ENCODE assay signal across 10 cellular contexts in genomic region chr5:72427488-72428437, GRCh38.
DNase-seq lines count a peak whose midpoint lies in the region; TF ChIP-seq lines count a peak whose summit lies in the region.
"Had no signal": no experiment of that assay in that cellular context is flagged by ENCODE, and none has a peak within 500 bp of the region (broad histone marks: within the 10 kb centered on the region; RNA-seq: fewer than 3 reads in every experiment).

No MANE protein-coding gene starts in this region.

- no peak overlapping the region for H2BK20ac ChIP-seq in H9 (ENCODE audit: low read depth, low read length, poor library complexity, severe bottlenecking)

- H3K56ac ChIP-seq in H9 (ENCODE audit: insufficient read length, low read depth, low read length), result no peak overlapping the region

- no peaks in the 10 kb centered on the region for H3K36me3 Mint-ChIP-seq in H9 (ENCODE audit: insufficient read depth in 1 of 3, low read depth in 3 of 3)

- H3K4ac ChIP-seq in H9 (ENCODE audit: low read depth, low read length), result no peak overlapping the region

- H3K23ac ChIP-seq in H9 (ENCODE audit: insufficient read length, low read depth, low read length), result no peak overlapping the region

- no peaks in the 10 kb centered on the region for H3K36me3 ChIP-seq in transverse colon

- no peak overlapping the region for H3K9ac ChIP-seq in H9 (ENCODE audit: extremely low read depth, insufficient read length, low read length)

- TF ChIP-seq POLR2A in transverse colon (IDR thresholded peaks at IDR 0.05), result no peak

- no peaks in the 10 kb centered on the region for H3K79me2 ChIP-seq in H9 (ENCODE audit: insufficient read depth, low read length)

- TF ChIP-seq EP300 in transverse colon (IDR thresholded peaks at IDR 0.05; ENCODE audit: low read depth), result no peak

- DNase-seq in H9, result peak; percentile 43
- DNase-seq in choroid plexus epithelial cell (ENCODE audit: low read depth), result peak; percentile 90
- DNase-seq in kidney glomerular epithelial cell (lab: John Stamatoyannopoulos, UW), result peak; percentile 73
- DNase-seq in transverse colon, result no peak
- DNase-seq in activated CD8-positive, alpha-beta memory T cell treated with anti-CD3 and anti-CD28 coated beads, Interleukin-2, amount 50 U/mL, for 4 hours, result no peak
- DNase-seq in HEK293T (ENCODE audit: extremely low spot score), result no peak
- no peak for DNase-seq in posterior vena cava (ENCODE audit: low spot score)
- DNase-seq: GF-D8 had no signal

- no peak overlapping the region for H3T11ph ChIP-seq in H9 (ENCODE audit: low read length)

- no peak overlapping the region for H2BK12ac ChIP-seq in H9 (ENCODE audit: insufficient read length, low read depth, low read length)

- no peaks in the 10 kb centered on the region for H3K4me1 ChIP-seq in H9 (ENCODE audit: insufficient read depth, low read length)
- H3K4me1 ChIP-seq in transverse colon, result peaks cover 0 to 10% (median 3%) of the 10 kb centered on the region in 4 donors

- no peak overlapping the region for H3K27ac Mint-ChIP-seq in H9
- H3K27ac Mint-ChIP-seq: activated T-helper 1 cell treated with anti-CD3 and anti-CD28 coated beads, Interleukin-12 subunit alpha, Interleukin-12 subunit beta, Interleukin-2, Interleukin-4 antibody, amounts not matched to agents 30 ng/mL and 10 ng/mL and 1 ng/mL, durations not matched to agents 14 hours and 24 hours and 36 hours; progenitor cell of endocrine pancreas had no signal

- intact Hi-C loops in transverse colon (cut with DNase I; ENCODE audit: low total_unique reads) (no loop called here), posterior vena cava (cut with DNase I) (no loop called here)

- no peaks in the 10 kb centered on the region for H3K23me2 ChIP-seq in H9 (ENCODE audit: insufficient read length, low read depth, low read length, poor library complexity, severe bottlenecking)

- H3K4me3 ChIP-seq in choroid plexus epithelial cell (ENCODE audit: low read depth, low read length) (no peak overlapping the region), transverse colon (no peak overlapping the region)

- TF ChIP-seq CTCF in H9 (conservative IDR thresholded peaks at IDR 0.05), result no peak
- TF ChIP-seq CTCF in choroid plexus epithelial cell (conservative IDR thresholded peaks at IDR 0.05; ENCODE audit: low read depth, low read length), result no peak
- no peak for TF ChIP-seq CTCF in transverse colon (IDR thresholded peaks at IDR 0.05)

- no peak overlapping the region for H2AFZ ChIP-seq in H9 (ENCODE audit: low read length)

- no peak overlapping the region for H3K4me3 Mint-ChIP-seq in H9
- H3K4me3 Mint-ChIP-seq: activated T-helper 1 cell treated with anti-CD3 and anti-CD28 coated beads, Interleukin-12 subunit alpha, Interleukin-12 subunit beta, Interleukin-2, Interleukin-4 antibody, amounts not matched to agents 30 ng/mL and 10 ng/mL and 1 ng/mL, durations not matched to agents 14 hours and 24 hours and 36 hours had no signal

- H2BK120ac ChIP-seq in H9 (ENCODE audit: low read depth, low read length, poor library complexity, severe bottlenecking), result no peak overlapping the region

- no peaks in the 10 kb centered on the region for H3K9me3 Mint-ChIP-seq in H9
- H3K9me3 Mint-ChIP-seq: activated T-helper 1 cell treated with anti-CD3 and anti-CD28 coated beads, Interleukin-12 subunit alpha, Interleukin-12 subunit beta, Interleukin-2, Interleukin-4 antibody, amounts not matched to agents 30 ng/mL and 10 ng/mL and 1 ng/mL, durations not matched to agents 14 hours and 24 hours and 36 hours had no signal

- no peak overlapping the region for H2BK15ac ChIP-seq in H9 (ENCODE audit: low read depth, low read length)

- in situ Hi-C loops in transverse colon (cut with MboI; ENCODE audit: low pct_ligation_motif_present in 1 of 4, low pct_unique_long_range_greater_than_20kb in 1 of 4, low sequenced_read_pairs in 3 of 4), result no loop called here

- no peak overlapping the region for H3K27ac ChIP-seq in H9 (ENCODE audit: insufficient read length, low read depth, low read length)
- H3K27ac ChIP-seq in transverse colon, result peak overlapping the region in 3 of 4 donors; percentile 5 to 46 (median 11)

- H3K4me1 Mint-ChIP-seq in H9, result peaks cover 0 to 4% of the 10 kb centered on the region in 2 experiments; a peak in 1 of 4 replicates

- H3K4me2 ChIP-seq in H9 (ENCODE audit: insufficient read depth, insufficient read length, low read length), result no peak overlapping the region

- no peak overlapping the region for H4K5ac ChIP-seq in H9 (ENCODE audit: insufficient read length, low read depth, low read length)

- no peaks in the 10 kb centered on the region for H4K20me1 ChIP-seq in H9 (ENCODE audit: control insufficient read depth, insufficient read depth, insufficient read length)

- H3K14ac ChIP-seq in H9 (ENCODE audit: insufficient read depth, low read length), result no peak overlapping the region

- peaks cover 1% of the 10 kb centered on the region for H3K27me3 Mint-ChIP-seq in H9 (ENCODE audit: low read depth)
- H3K27me3 Mint-ChIP-seq: progenitor cell of endocrine pancreas had no signal

- no peaks in the 10 kb centered on the region for H3K79me1 ChIP-seq in H9 (ENCODE audit: insufficient read depth, low read depth, low read length, poor library complexity, severe bottlenecking)

- no peak overlapping the region for H2AK5ac ChIP-seq in H9 (ENCODE audit: insufficient read length, low read length)

- no peak overlapping the region for H4K91ac ChIP-seq in H9 (ENCODE audit: insufficient read length, low read depth, low read length)

- H3K9me3 ChIP-seq in H9 (ENCODE audit: control insufficient read depth, low read depth, low read length) (no peaks in the 10 kb centered on the region), transverse colon (no peaks in the 10 kb centered on the region)

- no peak overlapping the region for H2BK5ac ChIP-seq in H9 (ENCODE audit: insufficient read length, low read length)

- H4K8ac ChIP-seq in H9 (replicated peaks; ENCODE audit: insufficient read length, low read depth, low read length), result no peak overlapping the region

- POLR2A ChIA-PET in HEK293T (lab: Yijun Ruan, JAX), result no interaction called here

- CTCF ChIA-PET in HEK293T (lab: Yijun Ruan, JAX), result no interaction called here

- H3K18ac ChIP-seq in H9 (ENCODE audit: insufficient read length, low read depth, low read length), result no peak overlapping the region

- H3K27me3 ChIP-seq in H9 (ENCODE audit: insufficient read depth, low read length) (no peaks in the 10 kb centered on the region), transverse colon (no peaks in the 10 kb centered on the region)

- no CpG with 5 or more reads among the region's 6 CpGs for WGBS in H9 (ENCODE audit: extremely low coverage, insufficient read length, low lambda C conversion rate)
- 57 to 83% methylated on average over 2 to 6 of the region's 6 CpGs for WGBS in transverse colon (ENCODE audit: low coverage in 1 of 2), 2 donors

TF ChIP-seq in HEK293T, 16 proteins besides CTCF, POLR2A, EP300 and RAD21:
- TF ChIP-seq SUZ12 (IDR thresholded peaks at IDR 0.05) (no peak), ELF4 (IDR thresholded peaks at IDR 0.05) (no peak), LEF1 (IDR thresholded peaks at IDR 0.05; ENCODE audit: borderline replicate concordance) (no peak), FOXK2 (IDR thresholded peaks at IDR 0.05) (no peak)

Comparison
In these comparisons a context has a peak if more than half of its experiments do, and no peak if none do; other contexts are left out.
1. DNase-seq: peak in H9 (single experiment), choroid plexus epithelial cell (single experiment) and kidney glomerular epithelial cell (single experiment); none in transverse colon (single experiment), activated CD8-positive, alpha-beta memory T cell treated with anti-CD3 and anti-CD28 coated beads, Interleukin-2, amount 50 U/mL, for 4 hours (single experiment), HEK293T (single experiment) and posterior vena cava (single experiment).